Comparison of ENCODE assay signal across 1 cellular context in genomic region chr22:45880091-45880651, GRCh38.
TF ChIP-seq lines count a peak whose summit lies in the region.

No MANE protein-coding gene starts in this region.

TF ChIP-seq in H1, 55 proteins besides CTCF, POLR2A, EP300 and RAD21:
- TF ChIP-seq SP2 (IDR thresholded peaks at IDR 0.05; ENCODE audit: low read length) (no peak), JUND (IDR thresholded peaks at IDR 0.05; ENCODE audit: low read length) (no peak), CBX5 (IDR thresholded peaks at IDR 0.05; ENCODE audit: low read depth, low read length) (no peak), PHF8 (conservative IDR thresholded peaks at IDR 0.05; ENCODE audit: low read depth, low read length) (no peak), ASH2L (IDR thresholded peaks at IDR 0.05; ENCODE audit: low read length) (no peak), KDM4A (IDR thresholded peaks at IDR 0.05; ENCODE audit: low read depth, low read length, severe bottlenecking) (no peak), GTF2F1 (IDR thresholded peaks at IDR 0.05; ENCODE audit: borderline replicate concordance, low read depth, low read length) (no peak)
